ENCODE assay signal across 2 cellular contexts in genomic region chr18:30743033-30743432, GRCh38.
TF ChIP-seq lines count a peak whose summit lies in the region.

No MANE protein-coding gene starts in this region.

TF ChIP-seq in HEK293, 187 proteins besides CTCF, POLR2A, EP300 and RAD21 (continued from another document):
- TF ChIP-seq, protein P1, sequence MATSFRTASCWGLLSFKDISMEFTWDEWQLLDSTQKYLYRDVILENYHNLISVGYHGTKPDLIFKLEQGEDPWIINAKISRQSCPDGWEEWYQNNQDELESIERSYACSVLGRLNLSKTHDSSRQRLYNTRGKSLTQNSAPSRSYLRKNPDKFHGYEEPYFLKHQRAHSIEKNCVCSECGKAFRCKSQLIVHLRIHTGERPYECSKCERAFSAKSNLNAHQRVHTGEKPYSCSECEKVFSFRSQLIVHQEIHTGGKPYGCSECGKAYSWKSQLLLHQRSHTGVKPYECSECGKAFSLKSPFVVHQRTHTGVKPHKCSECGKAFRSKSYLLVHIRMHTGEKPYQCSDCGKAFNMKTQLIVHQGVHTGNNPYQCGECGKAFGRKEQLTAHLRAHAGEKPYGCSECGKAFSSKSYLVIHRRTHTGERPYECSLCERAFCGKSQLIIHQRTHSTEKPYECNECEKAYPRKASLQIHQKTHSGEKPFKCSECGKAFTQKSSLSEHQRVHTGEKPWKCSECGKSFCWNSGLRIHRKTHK (tag by site-specific recombination; IDR thresholded peaks at IDR 0.05), result no peak
TF ChIP-seq in HEK293: peak in this region for 1.

TF ChIP-seq in K562, 482 proteins besides CTCF, POLR2A, EP300 and RAD21 (continued from another document):
- TF ChIP-seq ZNF318 (IDR thresholded peaks at IDR 0.05; ENCODE audit: borderline replicate concordance in 1 of 2, low read depth in 1 of 2), result no peak
- no peak for TF ChIP-seq SMARCA4 (IDR thresholded peaks at IDR 0.05)
